ENCODE assay signal across 11 cellular contexts in the genomic region with DNA sequence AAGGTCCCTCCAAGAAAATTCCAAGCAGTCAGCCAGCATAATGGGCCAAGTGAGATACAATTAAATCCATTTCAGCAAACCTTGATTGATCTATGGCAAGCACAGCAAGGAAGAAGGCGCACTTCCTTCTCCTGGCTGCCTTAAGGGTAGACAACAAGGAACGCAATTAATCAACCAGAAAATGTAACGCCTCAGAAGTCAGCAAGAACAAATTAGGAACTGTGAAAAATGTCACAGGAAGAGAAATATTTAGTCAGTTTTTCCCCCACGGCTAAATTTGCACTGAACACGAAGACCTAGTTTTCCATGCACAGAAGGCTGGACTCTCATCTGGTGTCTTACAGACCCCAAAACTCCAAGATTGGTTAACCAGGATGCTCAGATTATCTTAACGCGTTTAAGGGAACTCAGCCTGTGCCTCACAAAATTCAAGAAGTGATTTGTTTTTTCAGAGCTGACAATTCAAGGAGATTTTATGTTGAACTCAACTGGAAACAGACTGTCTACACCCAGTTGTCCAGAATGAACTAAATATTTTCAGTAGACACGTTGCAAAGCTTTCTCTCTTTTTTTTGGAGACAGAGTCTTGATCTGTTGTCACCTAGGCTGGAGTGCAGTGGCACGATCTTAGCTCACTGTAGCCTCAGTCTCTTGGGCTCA. TPM values are rescaled to one million over a fixed set of nuclear protein-coding genes. Genes with fewer than 3 reads are reported as not detected.
DNase-seq lines count a peak whose midpoint lies in the region; ATAC-seq, FAIRE-seq and TF ChIP-seq lines count a peak whose summit lies in the region.
"Had no signal": no experiment of that assay in that cellular context is flagged by ENCODE, and none has a peak within 500 bp of the region (broad histone marks: within the 10 kb centered on the region; RNA-seq: fewer than 3 reads in every experiment).

No MANE protein-coding gene starts in this region.

- SMC1A ChIA-PET in GM12878 (lab: Charles Lee; ENCODE audit: uncharacterized antibody, unreplicated experiment) = interaction anchor here (0.8 to 4.3 kb wide), 12 partner anchors 10 to 106 kb away, joined by 3 to 22 read pairs (median 6); a partner anchor contains a TSS

- peak overlapping the region; percentile 77 for H3K4me2 ChIP-seq in GM12878 (ENCODE audit: control insufficient read depth, insufficient read depth)

- no peaks in the 10 kb centered on the region for H3K36me3 Mint-ChIP-seq in natural killer cell treated with Interleukin-12 subunit alpha and Interleukin-12 subunit beta and Interleukin-15 and Interleukin-18, amount 100 ng/mL, for 72 hours

- H3K9ac ChIP-seq in GM12878 (ENCODE audit: control insufficient read depth, insufficient read depth, low read length) = peak overlapping the region; percentile 62

- H3K27ac ChIP-seq in GM12878 (ENCODE audit: control insufficient read depth, insufficient read depth) = peak overlapping the region; percentile 80

- peaks cover 71% of the 10 kb centered on the region for H3K79me2 ChIP-seq in GM12878 (ENCODE audit: control insufficient read depth, insufficient read depth, low read length)

- H3K4me3 ChIP-seq in AG10803 (ENCODE audit: low read length) = peak overlapping the region; percentile 48
- H3K4me3 ChIP-seq in GM12878 = peak overlapping the region; percentile 68
- H3K4me3 ChIP-seq in lower leg skin (ENCODE audit: low read depth, poor library complexity, severe bottlenecking) = no peak overlapping the region
- no peak overlapping the region for H3K4me3 ChIP-seq in H7 (ENCODE audit: insufficient read depth, low read depth, low read length)

- in situ Hi-C loops in GM12878 (cut with MboI) = no loop called here

- peak overlapping the region; percentile 21 for H3K4me3 Mint-ChIP-seq in natural killer cell treated with Interleukin-12 subunit alpha and Interleukin-12 subunit beta and Interleukin-15 and Interleukin-18, amount 100 ng/mL, for 72 hours
- H3K4me3 Mint-ChIP-seq: CD4-positive, alpha-beta T cell had no signal

- H2AFZ ChIP-seq in GM12878 (ENCODE audit: control insufficient read depth, low read depth, low read length) = no peak overlapping the region; the same call in 1 of the 2 replicates

- BruUV-seq in GM12878 (replicated peaks; lab: Mats Ljungman, UMichigan) = no TSS peak

- H3K36me3 ChIP-seq in GM12878 (ENCODE audit: control insufficient read depth in 2 of 2, insufficient read depth in 2 of 2, low read length in 1 of 2) (peaks cover 0 to 8% of the 10 kb centered on the region in 2 experiments; a peak in 2 of 4 replicates), H7 (replicated peaks; ENCODE audit: control insufficient read depth, insufficient read depth, low read length) (no peaks in the 10 kb centered on the region)

- TF ChIP-seq CTCF in AG10803 (conservative IDR thresholded peaks at IDR 0.05; ENCODE audit: low read length) (no peak), GM12878 (IDR thresholded peaks at IDR 0.05 in 2 of 3, conservative IDR thresholded peaks at IDR 0.05 in 1 of 3; ENCODE audit: control insufficient read depth in 2 of 3, extremely low read depth in 1 of 3, insufficient read depth in 1 of 3, low read depth in 3 of 3, low read length in 3 of 3) (no peak), lower leg skin (IDR thresholded peaks at IDR 0.05) (no peak)

- H3K27me3 ChIP-seq in GM12878 (replicated peaks in 1 of 2; ENCODE audit: control insufficient read depth in 2 of 2, insufficient read depth in 2 of 2, low read length in 1 of 2) = no peaks in the 10 kb centered on the region
- H3K27me3 ChIP-seq in H7 (ENCODE audit: control insufficient read depth, insufficient read depth, low read length) = no peaks in the 10 kb centered on the region

- peak; percentile 61 for ATAC-seq in GM12878
- ATAC-seq in natural killer cell treated with Interleukin-12 subunit alpha and Interleukin-12 subunit beta and Interleukin-15 and Interleukin-18, amount 100 ng/mL, for 72 hours = no peak
- no peak for ATAC-seq in HG03378 (IDR thresholded peaks at IDR 0.05; ENCODE audit: unreplicated experiment)

- no peaks in the 10 kb centered on the region for H4K20me1 ChIP-seq in GM12878 (ENCODE audit: control insufficient read depth, insufficient read depth)

- H3K4me1 ChIP-seq in GM12878 (ENCODE audit: control insufficient read depth, insufficient read depth, low read length) = peaks cover 48% of the 10 kb centered on the region

- POLR2A ChIA-PET in GM12878 (lab: Charles Lee) = interaction anchor here (0.6 to 4.0 kb wide), 6 partner anchors 9 to 134 kb away, joined by 3 to 17 read pairs (median 8); a partner anchor contains a TSS

- peak; percentile 35 to 69; a peak in 2 of 4 replicates for TF ChIP-seq EP300 in GM12878 (IDR thresholded peaks at IDR 0.05; ENCODE audit: borderline replicate concordance in 1 of 2, control insufficient read depth in 1 of 2, low read depth in 2 of 2, low read length in 2 of 2)

- DNase-seq in AG10803 (ENCODE audit: low read depth) (no peak), H4 (ENCODE audit: low spot score) (peak; percentile 8), GM12878 (ENCODE audit: low read depth, low spot score) (no peak), Kasumi-1 (lab: John Stamatoyannopoulos, UW) (no peak), lower leg skin (ENCODE audit: low spot score in 2 of 2) (no peak), H7 (no peak)
- DNase-seq in natural killer cell treated with Interleukin-12 subunit alpha and Interleukin-12 subunit beta and Interleukin-15 and Interleukin-18, amount 100 ng/mL, for 72 hours (ENCODE audit: low spot score) = no peak
- DNase-seq: CD4-positive, alpha-beta T cell; effector memory CD4-positive, alpha-beta T cell; NCI-H1105 had no signal

- H3K9me3 Mint-ChIP-seq in natural killer cell treated with Interleukin-12 subunit alpha and Interleukin-12 subunit beta and Interleukin-15 and Interleukin-18, amount 100 ng/mL, for 72 hours = no peaks in the 10 kb centered on the region
- H3K9me3 Mint-ChIP-seq: CD4-positive, alpha-beta T cell had no signal

- no peaks in the 10 kb centered on the region for H3K27me3 Mint-ChIP-seq in natural killer cell treated with Interleukin-12 subunit alpha and Interleukin-12 subunit beta and Interleukin-15 and Interleukin-18, amount 100 ng/mL, for 72 hours
- H3K27me3 Mint-ChIP-seq: CD4-positive, alpha-beta T cell had no signal

- TF ChIP-seq POLR2A in GM12878 (IDR thresholded peaks at IDR 0.05; ENCODE audit: low read depth, low read length) (no peak; the same call in 1 of the 2 replicates), lower leg skin (IDR thresholded peaks at IDR 0.05) (no peak)

- no peak for TF ChIP-seq RAD21 in GM12878 (IDR thresholded peaks at IDR 0.05; ENCODE audit: insufficient read depth, low read depth, low read length)

- RAD21 ChIA-PET in GM12878 (lab: Charles Lee; ENCODE audit: unreplicated experiment) = interaction anchor here (1.4 to 4.1 kb wide), 7 partner anchors 9 to 63 kb away, joined by 4 to 28 read pairs (median 9); a partner anchor contains a TSS

- WGBS in GM12878 (ENCODE audit: insufficient coverage, insufficient replicate concordance, low lambda C conversion rate, missing lambda C conversion rate) = 1% methylated on average over 9 of the region's 9 CpGs
- WGBS in lower leg skin, 2 donors = 33 to 41% methylated on average over 9 of the region's 9 CpGs

- CTCF ChIA-PET in GM12878 (lab: Yijun Ruan, JAX) = interaction anchor here (0.6 to 4.4 kb wide), 13 partner anchors 8 to 168 kb away, joined by 3 to 19 read pairs (median 4); no protein-coding TSS in a partner anchor

- no peaks in the 10 kb centered on the region; the same call in 1 of the 3 replicates for H3K9me3 ChIP-seq in GM12878 (replicated peaks; ENCODE audit: control insufficient read depth, insufficient read depth, low read length)

- H3K27ac Mint-ChIP-seq in natural killer cell treated with Interleukin-12 subunit alpha and Interleukin-12 subunit beta and Interleukin-15 and Interleukin-18, amount 100 ng/mL, for 72 hours = peak overlapping the region in 1 of 2 donors; percentile 53
- H3K27ac Mint-ChIP-seq: CD4-positive, alpha-beta T cell had no signal

- intact Hi-C loops in GM12878 (cut with micrococcal nuclease; ENCODE audit: unreplicated experiment) (loop anchor here (1.0 to 5.0 kb wide), 2 partner anchors 63 to 107 kb away; no protein-coding TSS in a partner anchor), lower leg skin (cut with DNase I; ENCODE audit: low total_unique reads) (no loop called here)

- peak; percentile 77 for FAIRE-seq in GM12878 (lab: Jason Lieb, UNC)

- H3K4me1 Mint-ChIP-seq in natural killer cell treated with Interleukin-12 subunit alpha and Interleukin-12 subunit beta and Interleukin-15 and Interleukin-18, amount 100 ng/mL, for 72 hours (ENCODE audit: low read depth in 2 of 2) = peaks cover 7 to 13% of the 10 kb centered on the region in 2 donors

RNA-seq across cellular contexts. Expression of a gene that starts 14.3 kb away (rescaled TPM):
- total RNA-seq in H4 (2014; rRNA removed; shearing (Covaris generic)) = 27.7 and 40.2 TPM in 2 replicates
- 69.7 and 75.0 TPM in 2 replicates for total RNA-seq in GM12878 (2013; cell fraction: nucleolus; rRNA removed)
- total RNA-seq in GM12878 (2014; rRNA removed) (40.5 and 42.2 TPM in 2 replicates), GM12878 (2014; rRNA removed; fragmentation: Illumina TruSeq; extraction: Trizol) (46.5 and 51.6 TPM in 2 replicates), GM12878 (2021) (150 and 156 TPM in 2 replicates), lower leg skin (10 to 100 TPM; 13.3 to 35.7 (median 22.1) TPM)
- polyA plus RNA-seq in GM12878 (2011; ENCODE audit: low read depth) = 12.4 TPM
- polyA plus RNA-seq in GM12878 (2011; rRNA removed) (92.1 and 210 TPM in 2 replicates), GM12878 (2014; fragmentation: Illumina TruSeq; extraction: Trizol) (19.4 and 79.8 TPM in 2 replicates), GM12878 (2014; fragmentation: Nextera tagmentation; extraction: Ambion mirVana) (10 to 100 TPM in 1 of 2 experiments, 1 to 10 TPM in 1; 6.4 to 21.5 TPM), GM12878 (2014; rRNA removed) (115 and 118 TPM in 2 replicates), GM12878 (2016; fragmentation: Nextera tagmentation; extraction: Ambion mirVana) (100 to 1,000 TPM; 118 to 133 TPM)
- 146 and 248 TPM in 2 replicates for polyA plus RNA-seq in GM12878 (2011; cell fraction: cytosol; rRNA removed)
- polyA plus RNA-seq in GM12878 (2011; cell fraction: nucleus; rRNA removed) = 220 and 232 TPM in 2 replicates
- polyA plus RNA-seq in GM12878 (2012) = 101 and 127 TPM in 2 replicates
- polyA minus RNA-seq in GM12878 (2011; rRNA and poly(A)+ RNA removed) = 199 and 253 TPM in 2 replicates
- polyA minus RNA-seq in GM12878 (2011; cell fraction: cytosol; rRNA and poly(A)+ RNA removed) = 69.8 and 71.0 TPM in 2 replicates
- 31.3 and 40.8 TPM in 2 replicates for polyA minus RNA-seq in GM12878 (2011; cell fraction: nucleus; rRNA and poly(A)+ RNA removed)
- 10 to 100 TPM; 28.9 to 34.5 TPM for total RNA-seq in natural killer cell treated with Interleukin-12 subunit alpha and Interleukin-12 subunit beta and Interleukin-15 and Interleukin-18, amount 100 ng/mL, for 72 hours
- 23.2 and 28.2 TPM in 2 replicates for total RNA-seq in H7 (2014; rRNA removed; shearing (Covaris generic))

RNA-seq across cellular contexts. Expression of a gene that starts 54.6 kb away (rescaled TPM):
- total RNA-seq in H4 (2014; rRNA removed; shearing (Covaris generic)) = 361 and 382 TPM in 2 replicates
- total RNA-seq in GM12878 (2013; cell fraction: nucleolus; rRNA removed) = 276 and 290 TPM in 2 replicates
- total RNA-seq in GM12878 (2014; rRNA removed) (154 and 166 TPM in 2 replicates), GM12878 (2014; rRNA removed; fragmentation: Illumina TruSeq; extraction: Trizol) (197 and 221 TPM in 2 replicates), GM12878 (2021) (232 and 251 TPM in 2 replicates), lower leg skin (100 to 1,000 TPM; 121 to 165 (median 150) TPM)
- 108 TPM for polyA plus RNA-seq in GM12878 (2011; ENCODE audit: low read depth)
- polyA plus RNA-seq in GM12878 (2011; rRNA removed) (138 and 140 TPM in 2 replicates), GM12878 (2014; fragmentation: Illumina TruSeq; extraction: Trizol) (275 and 289 TPM in 2 replicates), GM12878 (2014; fragmentation: Nextera tagmentation; extraction: Ambion mirVana) (10 to 100 TPM; 17.6 to 52.4 TPM), GM12878 (2014; rRNA removed) (167 and 173 TPM in 2 replicates), GM12878 (2016; fragmentation: Nextera tagmentation; extraction: Ambion mirVana) (100 to 1,000 TPM in 1 of 2 experiments, 10 to 100 TPM in 1; 36.9 to 126 TPM)
- 110 and 132 TPM in 2 replicates for polyA plus RNA-seq in GM12878 (2011; cell fraction: cytosol; rRNA removed)
- 251 and 346 TPM in 2 replicates for polyA plus RNA-seq in GM12878 (2011; cell fraction: nucleus; rRNA removed)
- 135 and 193 TPM in 2 replicates for polyA plus RNA-seq in GM12878 (2012)
- polyA minus RNA-seq in GM12878 (2011; rRNA and poly(A)+ RNA removed) = 127 and 134 TPM in 2 replicates
- 52.5 and 58.8 TPM in 2 replicates for polyA minus RNA-seq in GM12878 (2011; cell fraction: cytosol; rRNA and poly(A)+ RNA removed)
- 59.1 and 78.1 TPM in 2 replicates for polyA minus RNA-seq in GM12878 (2011; cell fraction: nucleus; rRNA and poly(A)+ RNA removed)
- total RNA-seq in natural killer cell treated with Interleukin-12 subunit alpha and Interleukin-12 subunit beta and Interleukin-15 and Interleukin-18, amount 100 ng/mL, for 72 hours = 100 to 1,000 TPM; 229 to 348 TPM
- 314 and 319 TPM in 2 replicates for total RNA-seq in H7 (2014; rRNA removed; shearing (Covaris generic))

RNA-seq across cellular contexts. Expression of a gene that starts 58.0 kb away (rescaled TPM):
- total RNA-seq in H4 (2014; rRNA removed; shearing (Covaris generic)) = 162 and 206 TPM in 2 replicates
- total RNA-seq in GM12878 (2013; cell fraction: nucleolus; rRNA removed) = 4.4 and 5.3 TPM in 2 replicates
- 71.4 and 81.6 TPM in 2 replicates for total RNA-seq in GM12878 (2014; rRNA removed)
- total RNA-seq in GM12878 (2014; rRNA removed; fragmentation: Illumina TruSeq; extraction: Trizol) = 56.4 and 58.1 TPM in 2 replicates
- total RNA-seq in GM12878 (2021) = 62.1 TPM in 2 replicates
- 44.4 TPM for polyA plus RNA-seq in GM12878 (2011; ENCODE audit: low read depth)
- polyA plus RNA-seq in GM12878 (2011; rRNA removed) = 24.1 and 40.2 TPM in 2 replicates
- 61.4 and 74.1 TPM in 2 replicates for polyA plus RNA-seq in GM12878 (2011; cell fraction: cytosol; rRNA removed)
- 36.5 and 38.9 TPM in 2 replicates for polyA plus RNA-seq in GM12878 (2011; cell fraction: nucleus; rRNA removed)
- polyA plus RNA-seq in GM12878 (2012) = 51.4 and 59.5 TPM in 2 replicates
- 7.7 and 36.7 TPM in 2 replicates for polyA plus RNA-seq in GM12878 (2014; fragmentation: Illumina TruSeq; extraction: Trizol)
- polyA plus RNA-seq in GM12878 (2014; fragmentation: Nextera tagmentation; extraction: Ambion mirVana) = 10 to 100 TPM in 1 of 2 experiments, 1 to 10 TPM in 1; 7.7 to 23.3 TPM
- 77.5 and 87.5 TPM in 2 replicates for polyA plus RNA-seq in GM12878 (2014; rRNA removed)
- 100 to 1,000 TPM; 115 to 122 TPM for polyA plus RNA-seq in GM12878 (2016; fragmentation: Nextera tagmentation; extraction: Ambion mirVana)
- polyA minus RNA-seq in GM12878 (2011; rRNA and poly(A)+ RNA removed) = 18.9 and 42.0 TPM in 2 replicates
- 14.9 and 15.0 TPM in 2 replicates for polyA minus RNA-seq in GM12878 (2011; cell fraction: cytosol; rRNA and poly(A)+ RNA removed)
- polyA minus RNA-seq in GM12878 (2011; cell fraction: nucleus; rRNA and poly(A)+ RNA removed) = 7.5 and 9.6 TPM in 2 replicates
- total RNA-seq in natural killer cell treated with Interleukin-12 subunit alpha and Interleukin-12 subunit beta and Interleukin-15 and Interleukin-18, amount 100 ng/mL, for 72 hours = 10 to 100 TPM; 31.7 to 65.2 TPM
- total RNA-seq in lower leg skin = 10 to 100 TPM; 33.2 to 43.1 (median 35.8) TPM
- total RNA-seq in H7 (2014; rRNA removed; shearing (Covaris generic)) = 101 and 117 TPM in 2 replicates

RNA-seq across cellular contexts. Expression of a gene that starts 58.0 kb away (rescaled TPM):
- 66.9 and 93.0 TPM in 2 replicates for total RNA-seq in H4 (2014; rRNA removed; shearing (Covaris generic))
- 17.7 and 17.9 TPM in 2 replicates for total RNA-seq in GM12878 (2013; cell fraction: nucleolus; rRNA removed)
- total RNA-seq in GM12878 (2014; rRNA removed) (57.1 and 61.7 TPM in 2 replicates), GM12878 (2014; rRNA removed; fragmentation: Illumina TruSeq; extraction: Trizol) (54.8 and 60.1 TPM in 2 replicates), GM12878 (2021) (61.2 and 62.9 TPM in 2 replicates), lower leg skin (10 to 100 TPM; 17.6 to 26.1 (median 23.9) TPM)
- polyA plus RNA-seq in GM12878 (2011; ENCODE audit: low read depth) = 25.8 TPM
- polyA plus RNA-seq in GM12878 (2011; rRNA removed) (34.8 and 43.2 TPM in 2 replicates), GM12878 (2014; fragmentation: Illumina TruSeq; extraction: Trizol) (75.6 and 79.8 TPM in 2 replicates), GM12878 (2014; fragmentation: Nextera tagmentation; extraction: Ambion mirVana) (10 to 100 TPM; 91.4 to 92.9 TPM), GM12878 (2014; rRNA removed) (58.9 and 59.2 TPM in 2 replicates), GM12878 (2016; fragmentation: Nextera tagmentation; extraction: Ambion mirVana) (100 to 1,000 TPM; 125 to 128 TPM)
- 36.7 and 39.9 TPM in 2 replicates for polyA plus RNA-seq in GM12878 (2011; cell fraction: cytosol; rRNA removed)
- polyA plus RNA-seq in GM12878 (2011; cell fraction: nucleus; rRNA removed) = 16.7 and 20.8 TPM in 2 replicates
- 37.1 and 37.7 TPM in 2 replicates for polyA plus RNA-seq in GM12878 (2012)
- 29.7 and 30.7 TPM in 2 replicates for polyA minus RNA-seq in GM12878 (2011; rRNA and poly(A)+ RNA removed)
- polyA minus RNA-seq in GM12878 (2011; cell fraction: cytosol; rRNA and poly(A)+ RNA removed) = 10.8 and 13.8 TPM in 2 replicates
- 9.9 and 13.7 TPM in 2 replicates for polyA minus RNA-seq in GM12878 (2011; cell fraction: nucleus; rRNA and poly(A)+ RNA removed)
- 10 to 100 TPM; 30.0 to 34.5 TPM for total RNA-seq in natural killer cell treated with Interleukin-12 subunit alpha and Interleukin-12 subunit beta and Interleukin-15 and Interleukin-18, amount 100 ng/mL, for 72 hours
- total RNA-seq in H7 (2014; rRNA removed; shearing (Covaris generic)) = 25.8 and 32.6 TPM in 2 replicates

Comparison
In these comparisons a context has a peak if more than half of its experiments do, and no peak if none do; other contexts are left out.
1. H3K4me3 ChIP-seq: peak in AG10803 (single experiment) and GM12878 (single experiment); none in lower leg skin (single experiment) and H7 (single experiment).